Comparison of ENCODE assay signal across 9 cellular contexts in the genomic region with DNA sequence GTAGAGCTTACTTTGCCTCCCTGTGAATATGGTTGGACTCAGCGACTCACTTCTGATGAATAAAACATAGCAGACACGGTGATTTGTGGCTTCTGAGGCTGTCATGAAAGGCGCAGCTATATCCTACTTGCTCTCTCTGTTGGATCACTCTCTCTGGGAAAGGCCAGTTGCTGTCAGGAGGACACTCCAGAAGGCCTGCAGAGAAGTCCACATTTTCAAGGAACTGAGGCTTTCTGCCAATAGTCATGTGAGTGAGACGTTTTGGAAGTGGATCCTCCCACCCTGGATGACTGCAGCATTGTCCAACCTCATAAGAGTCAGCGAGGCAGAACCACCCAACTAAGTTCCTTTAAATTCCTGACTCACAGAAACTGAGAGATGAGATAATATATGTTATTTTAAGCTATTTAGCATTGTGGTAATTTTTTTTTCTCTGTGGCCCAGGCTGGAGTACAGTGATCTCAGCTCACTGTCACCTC.
DNase-seq lines count a peak whose midpoint lies in the region; ATAC-seq and TF ChIP-seq lines count a peak whose summit lies in the region.
"Had no signal": no experiment of that assay in that cellular context is flagged by ENCODE, and none has a peak within 500 bp of the region (broad histone marks: within the 10 kb centered on the region; RNA-seq: fewer than 3 reads in every experiment).

No MANE protein-coding gene starts in this region.

- no peaks in the 10 kb centered on the region for H3K36me3 ChIP-seq in GM06990 (ENCODE audit: control insufficient read depth, insufficient read depth, low read length)
- no peaks in the 10 kb centered on the region for H3K36me3 ChIP-seq in mucosa of descending colon (ENCODE audit: low read depth)
- H3K36me3 ChIP-seq in Peyer's patch: no peaks in the 10 kb centered on the region

- no peaks in the 10 kb centered on the region for H3K9me3 ChIP-seq in mucosa of descending colon
- no peaks in the 10 kb centered on the region for H3K9me3 ChIP-seq in Peyer's patch

- H3K27ac Mint-ChIP-seq in activated naive CD8-positive, alpha-beta T cell treated with anti-CD3 and anti-CD28 coated beads for 36 hours: no peak overlapping the region

- H3K36me3 Mint-ChIP-seq in activated naive CD8-positive, alpha-beta T cell treated with anti-CD3 and anti-CD28 coated beads for 36 hours: no peaks in the 10 kb centered on the region

- H3K4me3 Mint-ChIP-seq in activated naive CD8-positive, alpha-beta T cell treated with anti-CD3 and anti-CD28 coated beads for 36 hours: no peak overlapping the region

- peaks cover 4% of the 10 kb centered on the region for H3K27me3 Mint-ChIP-seq in activated naive CD8-positive, alpha-beta T cell treated with anti-CD3 and anti-CD28 coated beads for 36 hours

- no peak for TF ChIP-seq CTCF in GM06990 (IDR thresholded peaks at IDR 0.05; ENCODE audit: insufficient read depth, low read length, poor library complexity, severe bottlenecking)
- no peak for TF ChIP-seq CTCF in mucosa of descending colon (IDR thresholded peaks at IDR 0.05)
- no peak for TF ChIP-seq CTCF in Peyer's patch (IDR thresholded peaks at IDR 0.05)

- ATAC-seq in HG02642 (IDR thresholded peaks at IDR 0.05; ENCODE audit: poor library complexity, unreplicated experiment): peak; percentile 55
- ATAC-seq in mucosa of descending colon: peak; percentile 24

- H3K9me3 Mint-ChIP-seq in activated naive CD8-positive, alpha-beta T cell treated with anti-CD3 and anti-CD28 coated beads for 36 hours: no peaks in the 10 kb centered on the region

- H3K27ac ChIP-seq in caudate nucleus (ENCODE audit: low read depth, low read length) (no peak overlapping the region), Peyer's patch (no peak overlapping the region)
- H3K27ac ChIP-seq: RWPE1 had no signal

- DNase-seq in GM06990 (ENCODE audit: extremely low read depth, insufficient read length) (peak; percentile 32), mucosa of descending colon (peak in 1 of 3 donors; percentile 22), erythroblast (lab: John Stamatoyannopoulos, UW) (no peak), caudate nucleus (lab: John Stamatoyannopoulos, UW) (no peak), amniotic stem cell (lab: John Stamatoyannopoulos, UW) (no peak), Peyer's patch (no peak)
- peak; percentile 24 for DNase-seq in activated naive CD8-positive, alpha-beta T cell treated with anti-CD3 and anti-CD28 coated beads for 36 hours

- H3K4me1 ChIP-seq in mucosa of descending colon (ENCODE audit: low read depth) (no peaks in the 10 kb centered on the region), Peyer's patch (no peaks in the 10 kb centered on the region)

- H3K4me1 Mint-ChIP-seq in activated naive CD8-positive, alpha-beta T cell treated with anti-CD3 and anti-CD28 coated beads for 36 hours: peaks cover 9% of the 10 kb centered on the region

- TF ChIP-seq POLR2A in erythroblast (IDR thresholded peaks at IDR 0.05; ENCODE audit: low read length): no peak
- no peak for TF ChIP-seq POLR2A in Peyer's patch (IDR thresholded peaks at IDR 0.05)

- no peaks in the 10 kb centered on the region for H3K27me3 ChIP-seq in GM06990 (replicated peaks; ENCODE audit: control insufficient read depth, insufficient read depth, low read length)
- no peaks in the 10 kb centered on the region for H3K27me3 ChIP-seq in Peyer's patch

- H3K4me3 ChIP-seq in GM06990 (replicated peaks; ENCODE audit: low read depth, low read length) (no peak overlapping the region), mucosa of descending colon (no peak overlapping the region), Peyer's patch (no peak overlapping the region)

- intact Hi-C loops in mucosa of descending colon (cut with DNase I, micrococcal nuclease): no loop called here

Comparison
In these comparisons a context has a peak if more than half of its experiments do, and no peak if none do; other contexts are left out.
1. DNase-seq: peak in GM06990 (single experiment) and activated naive CD8-positive, alpha-beta T cell treated with anti-CD3 and anti-CD28 coated beads for 36 hours (single experiment); none in erythroblast (0 of 2), caudate nucleus (0 of 61), amniotic stem cell (single experiment) and Peyer's patch (0 of 3).